ENCODE assay signal across 15 cellular contexts in genomic region chr16:85323230-85323960, GRCh38.
DNase-seq lines count a peak whose midpoint lies in the region; ATAC-seq and TF ChIP-seq lines count a peak whose summit lies in the region.
"Had no signal": no experiment of that assay in that cellular context is flagged by ENCODE, and none has a peak within 500 bp of the region (broad histone marks: within the 10 kb centered on the region; RNA-seq: fewer than 3 reads in every experiment).

No MANE protein-coding gene starts in this region.

- H3K4me3 ChIP-seq in breast epithelium (no peak overlapping the region), mammary epithelial cell (replicated peaks in 1 of 3; ENCODE audit: insufficient read depth in 1 of 3, low read depth in 2 of 3, low read length in 3 of 3) (no peak overlapping the region), thoracic aorta (no peak overlapping the region)

- H4K20me1 ChIP-seq in mammary epithelial cell (ENCODE audit: insufficient read depth, low read length), result no peaks in the 10 kb centered on the region

- 88% methylated on average over 8 of the region's 14 CpGs for WGBS in mammary epithelial cell (ENCODE audit: low coverage, missing lambda C conversion rate)

- ATAC-seq in thoracic aorta (ENCODE audit: insufficient number of reproducible peaks, low FRiP score, low read depth) (no peak), left colon (no peak)

- H3K9me3 ChIP-seq in breast epithelium (no peaks in the 10 kb centered on the region), mammary epithelial cell (replicated peaks; ENCODE audit: insufficient read depth, low read length) (no peaks in the 10 kb centered on the region), thoracic aorta (no peaks in the 10 kb centered on the region)
- H3K9me3 ChIP-seq: BE2C had no signal

- no peak overlapping the region for H3K4me2 ChIP-seq in mammary epithelial cell (ENCODE audit: insufficient read depth, low read depth, low read length)

- H3K4me3 Mint-ChIP-seq in brain (no peak overlapping the region), nephron (no peak overlapping the region)

- peaks cover 0 to 6% (median 3%) of the 10 kb centered on the region in 5 experiments for H3K9me3 Mint-ChIP-seq in brain
- no peaks in the 10 kb centered on the region for H3K9me3 Mint-ChIP-seq in nephron

- H3K27ac ChIP-seq in breast epithelium, result peak overlapping the region; percentile 83 to 86
- no peak overlapping the region for H3K27ac ChIP-seq in mammary epithelial cell (ENCODE audit: insufficient read depth, low read depth, low read length)
- peak overlapping the region; percentile 75 to 96 for H3K27ac ChIP-seq in thoracic aorta

- H3K27me3 ChIP-seq in breast epithelium (no peaks in the 10 kb centered on the region), mammary epithelial cell (ENCODE audit: insufficient read depth, low read length) (no peaks in the 10 kb centered on the region), thoracic aorta (replicated peaks; ENCODE audit: insufficient read depth) (no peaks in the 10 kb centered on the region)
- H3K27me3 ChIP-seq: BE2C had no signal

- no peak overlapping the region for H3K9ac ChIP-seq in mammary epithelial cell (ENCODE audit: insufficient read depth, low read length)

- H3K36me3 ChIP-seq in breast epithelium (no peaks in the 10 kb centered on the region), mammary epithelial cell (ENCODE audit: insufficient read depth, low read length) (no peaks in the 10 kb centered on the region), thoracic aorta (no peaks in the 10 kb centered on the region)
- H3K36me3 ChIP-seq: BE2C had no signal

- intact Hi-C loops in breast epithelium (cut with DNase I; ENCODE audit: low total_unique reads) (no loop called here), mammary epithelial cell (cut with micrococcal nuclease) (no loop called here), left colon (cut with DNase I, micrococcal nuclease) (no loop called here)

- no TSS peak for BruUV-seq in mammary epithelial cell (replicated peaks; lab: Mats Ljungman, UMichigan)

- in situ Hi-C loops in mammary epithelial cell (cut with MboI; ENCODE audit: low sequenced_read_pairs in 2 of 2), result loop anchor here in 1 of 2 donors (25.0 kb wide), 1 partner anchor 289 kb away; the partner anchor contains the start of gene GSE1

- no peaks in the 10 kb centered on the region for H3K79me2 ChIP-seq in mammary epithelial cell (ENCODE audit: insufficient read depth, low read length)

- CTCF ChIA-PET in mammary epithelial cell (lab: Charles Lee; ENCODE audit: low non-redundant PET), result no interaction called here

- no peaks in the 10 kb centered on the region for H3K36me3 Mint-ChIP-seq in brain
- peaks cover 3% of the 10 kb centered on the region for H3K36me3 Mint-ChIP-seq in nephron (ENCODE audit: low read depth)

- dilution Hi-C loops in mammary epithelial cell (cut with HindIII; ENCODE audit: low sequenced_read_pairs), result no loop called here

- DNase-seq in breast epithelium (ENCODE audit: low spot score in 2 of 2), result no peak
- DNase-seq in mammary epithelial cell, result no peak
- no peak for DNase-seq in thoracic aorta (ENCODE audit: low spot score)
- DNase-seq in left colon, result no peak
- no peak for DNase-seq in RPMI8226
- DNase-seq in EL, result no peak
- DNase-seq: activated CD4-positive, alpha-beta T cell treated with anti-CD3 and anti-CD28 coated beads for 1 hour; amniotic stem cell; NCI-H1105 treated with DMSO at 0.1 percent for 48 hours; NCI-H526 treated with DMSO at 0.1 percent for 48 hours; posterior cingulate gyrus; T-helper 9 cell had no signal

- H3K27ac Mint-ChIP-seq in brain (peak overlapping the region in 4 of 5 experiments; percentile 28 to 86 (median 64)), nephron (peak overlapping the region; percentile 35 to 96 (median 95))

- H3K4me1 ChIP-seq in breast epithelium, result peaks cover 0 to 18% of the 10 kb centered on the region in 2 donors
- peaks cover 4% of the 10 kb centered on the region for H3K4me1 ChIP-seq in mammary epithelial cell (ENCODE audit: insufficient read depth, low read length)
- peaks cover 30 to 63% of the 10 kb centered on the region in 2 donors for H3K4me1 ChIP-seq in thoracic aorta (ENCODE audit: control insufficient read depth in 1 of 2, low read depth in 2 of 2)

- H3K4me1 Mint-ChIP-seq in brain (peaks cover 65% of the 10 kb centered on the region), nephron (peaks cover 65% of the 10 kb centered on the region)

- no peak for TF ChIP-seq CTCF in breast epithelium (IDR thresholded peaks at IDR 0.05)
- no peak for TF ChIP-seq CTCF in mammary epithelial cell (conservative IDR thresholded peaks at IDR 0.05 in 1 of 2, IDR thresholded peaks at IDR 0.05 in 1 of 2; ENCODE audit: extremely low read depth in 1 of 2, insufficient read depth in 1 of 2, low read depth in 1 of 2, low read length in 2 of 2)
- no peak for TF ChIP-seq CTCF in brain (conservative IDR thresholded peaks at IDR 0.05)
- TF ChIP-seq CTCF in nephron (IDR thresholded peaks at IDR 0.05; ENCODE audit: unreplicated experiment in 3 of 3), result no peak
- no peak for TF ChIP-seq CTCF in thoracic aorta (IDR thresholded peaks at IDR 0.05)

- peaks cover 2% of the 10 kb centered on the region for H3K27me3 Mint-ChIP-seq in brain
- peaks cover 8% of the 10 kb centered on the region for H3K27me3 Mint-ChIP-seq in nephron (ENCODE audit: low read depth)

- no peak for TF ChIP-seq POLR2A in breast epithelium (IDR thresholded peaks at IDR 0.05)

- no peak overlapping the region for H2AFZ ChIP-seq in mammary epithelial cell (ENCODE audit: low read depth, low read length)
